In genomic region chr2:129812071-129812470, GRCh38 we compare ENCODE assay signal across 9 cellular contexts.
A peak's percentile ranks its signal among the peaks of the same experiment; 100 is the strongest.
DNase-seq lines count a peak whose midpoint lies in the region; ATAC-seq and TF ChIP-seq lines count a peak whose summit lies in the region.
"Had no signal": no experiment of that assay in that cellular context is flagged by ENCODE, and none has a peak within 500 bp of the region (broad histone marks: within the 10 kb centered on the region; RNA-seq: fewer than 3 reads in every experiment).

No MANE protein-coding gene starts in this region.

- H2BK120ac ChIP-seq in IMR-90 (ENCODE audit: low read depth, low read length) (no peak overlapping the region), neuronal stem cell (ENCODE audit: low read depth, low read length) (no peak overlapping the region)

- no CpG with 5 or more reads among the region's 4 CpGs for WGBS in IMR-90 (ENCODE audit: extremely low coverage in 2 of 2, insufficient read length in 1 of 2), 2 experiments
- 33 to 35% methylated on average over 4 of the region's 4 CpGs for WGBS in upper lobe of left lung, 2 donors
- WGBS in neuronal stem cell (ENCODE audit: extremely low coverage in 2 of 2, insufficient read length in 2 of 2, insufficient replicate concordance in 1 of 2), 2 donors = no CpG with 5 or more reads among the region's 4 CpGs

- peak overlapping the region; percentile 7 for H2AFZ ChIP-seq in IMR-90 (replicated peaks; ENCODE audit: low read length, poor library complexity)
- no peak overlapping the region for H2AFZ ChIP-seq in neuronal stem cell (ENCODE audit: low read length)

- dilution Hi-C loops in IMR-90 (cut with HindIII; ENCODE audit: low sequenced_read_pairs, unreplicated experiment) = no loop called here

- H3K14ac ChIP-seq in IMR-90 (replicated peaks; ENCODE audit: low read depth, low read length) = no peak overlapping the region
- no peak overlapping the region for H3K14ac ChIP-seq in neuronal stem cell (ENCODE audit: low read length)

- H3K9me3 Mint-ChIP-seq in activated T-cell treated with anti-CD3 and anti-CD28 coated beads, Interleukin-2, amount 50 U/mL, for 4 hours = peaks cover 22% of the 10 kb centered on the region
- peaks cover 19% of the 10 kb centered on the region for H3K9me3 Mint-ChIP-seq in dendritic cell treated with granulocyte-macrophage colony-stimulating factor and Interleukin-4, amounts not matched to agents 40 ng/mL and 50 ng/mL, for 4 days

- TF ChIP-seq CTCF in IMR-90 (conservative IDR thresholded peaks at IDR 0.05; ENCODE audit: low read depth, low read length) = no peak
- no peak for TF ChIP-seq CTCF in upper lobe of left lung (IDR thresholded peaks at IDR 0.05)

- no peaks in the 10 kb centered on the region for H4K20me1 ChIP-seq in IMR-90 (ENCODE audit: insufficient read depth, low read length)

- H3K4me3 ChIP-seq in IMR-90 (ENCODE audit: insufficient read depth, low read depth, low read length) (no peak overlapping the region), upper lobe of left lung (no peak overlapping the region), neuronal stem cell (ENCODE audit: low read length in 2 of 2) (no peak overlapping the region)

- H2BK5ac ChIP-seq in IMR-90 (ENCODE audit: low read depth, low read length, poor library complexity, severe bottlenecking) (no peak overlapping the region), neuronal stem cell (ENCODE audit: low read length) (no peak overlapping the region)

- H3K79me1 ChIP-seq in IMR-90 (ENCODE audit: low read depth in 1 of 2, low read length in 2 of 2) = no peaks in the 10 kb centered on the region
- no peaks in the 10 kb centered on the region for H3K79me1 ChIP-seq in neuronal stem cell (ENCODE audit: low read depth, low read length)

- intact Hi-C loops in IMR-90 (cut with micrococcal nuclease) = no loop called here
- intact Hi-C loops in dendritic cell treated with granulocyte-macrophage colony-stimulating factor and Interleukin-4, amounts not matched to agents 40 ng/mL and 50 ng/mL, for 4 days (cut with micrococcal nuclease) = loop anchor here (1.0 kb wide), 1 partner anchor 53 kb away; no protein-coding TSS in a partner anchor

- H3K27ac Mint-ChIP-seq in dendritic cell treated with granulocyte-macrophage colony-stimulating factor and Interleukin-4, amounts not matched to agents 40 ng/mL and 50 ng/mL, for 4 days = peak overlapping the region; percentile 65
- H3K27ac Mint-ChIP-seq: CD4-positive, CD25-positive, alpha-beta regulatory T cell had no signal

- no peaks in the 10 kb centered on the region for H3K36me3 ChIP-seq in IMR-90 (ENCODE audit: control insufficient read depth, insufficient read depth, low read length)
- no peaks in the 10 kb centered on the region for H3K36me3 ChIP-seq in upper lobe of left lung
- no peaks in the 10 kb centered on the region for H3K36me3 ChIP-seq in neuronal stem cell (replicated peaks in 1 of 2; ENCODE audit: control insufficient read depth in 2 of 2, insufficient read depth in 2 of 2, low read length in 2 of 2)

- H2AK5ac ChIP-seq in IMR-90 (ENCODE audit: low read depth, low read length) = no peak overlapping the region
- H2AK5ac ChIP-seq in neuronal stem cell (ENCODE audit: low read depth, low read length) = no peak overlapping the region

- H3K18ac ChIP-seq in IMR-90 (ENCODE audit: low read depth, low read length) = no peak overlapping the region
- no peak overlapping the region for H3K18ac ChIP-seq in neuronal stem cell (ENCODE audit: low read length)

- H4K91ac ChIP-seq in IMR-90 (ENCODE audit: insufficient read depth, low read depth, low read length) (no peak overlapping the region), neuronal stem cell (ENCODE audit: low read depth, low read length, poor library complexity) (no peak overlapping the region)

- in situ Hi-C loops in IMR-90 (cut with MboI; ENCODE audit: low sequenced_read_pairs) = no loop called here

- H3K56ac ChIP-seq in IMR-90 (ENCODE audit: extremely low read depth, insufficient read depth, low read length) = no peak overlapping the region

- H2BK15ac ChIP-seq in IMR-90 (ENCODE audit: low read depth, low read length) (no peak overlapping the region), neuronal stem cell (ENCODE audit: low read length) (no peak overlapping the region)

- no peak overlapping the region for H4K8ac ChIP-seq in IMR-90 (ENCODE audit: low read depth in 2 of 2, low read length in 2 of 2)
- H4K8ac ChIP-seq in neuronal stem cell (ENCODE audit: low read depth, low read length) = no peak overlapping the region

- H3K4me1 ChIP-seq in IMR-90 (ENCODE audit: control insufficient read depth, insufficient read depth, low read length) = no peaks in the 10 kb centered on the region
- no peaks in the 10 kb centered on the region for H3K4me1 ChIP-seq in upper lobe of left lung
- no peaks in the 10 kb centered on the region for H3K4me1 ChIP-seq in neuronal stem cell (ENCODE audit: control insufficient read depth in 2 of 2, insufficient read depth in 1 of 2, low read depth in 1 of 2, low read length in 2 of 2)

- H3K9me1 ChIP-seq in IMR-90 (ENCODE audit: insufficient read depth, low read length) = no peaks in the 10 kb centered on the region

- H3K4ac ChIP-seq in IMR-90 (ENCODE audit: low read depth, low read length) = no peak overlapping the region
- no peak overlapping the region for H3K4ac ChIP-seq in neuronal stem cell (ENCODE audit: low read length)

- no peak overlapping the region for H3K4me3 Mint-ChIP-seq in activated T-cell treated with anti-CD3 and anti-CD28 coated beads, Interleukin-2, amount 50 U/mL, for 4 hours
- H3K4me3 Mint-ChIP-seq in dendritic cell treated with granulocyte-macrophage colony-stimulating factor and Interleukin-4, amounts not matched to agents 40 ng/mL and 50 ng/mL, for 4 days = no peak overlapping the region
- H3K4me3 Mint-ChIP-seq: CD4-positive, CD25-positive, alpha-beta regulatory T cell had no signal

- H3K4me2 ChIP-seq in IMR-90 (ENCODE audit: low read depth, low read length) (no peak overlapping the region), neuronal stem cell (ENCODE audit: insufficient read depth, low read length, poor library complexity, severe bottlenecking) (no peak overlapping the region)

- H2AK9ac ChIP-seq in IMR-90 (replicated peaks; ENCODE audit: low read depth, low read length, poor library complexity) = no peak overlapping the region

- peak; percentile 41 to 48 for ATAC-seq in activated T-cell treated with anti-CD3 and anti-CD28 coated beads, Interleukin-2, amount 50 U/mL, for 4 hours
- ATAC-seq in IMR-90 (ENCODE audit: low read depth) = no peak
- ATAC-seq in upper lobe of left lung (ENCODE audit: low FRiP score in 2 of 2) = peak; percentile 71 to 87

- no peaks in the 10 kb centered on the region for H3K4me1 Mint-ChIP-seq in activated T-cell treated with anti-CD3 and anti-CD28 coated beads, Interleukin-2, amount 50 U/mL, for 4 hours (ENCODE audit: low read depth)
- peaks cover 50% of the 10 kb centered on the region for H3K4me1 Mint-ChIP-seq in dendritic cell treated with granulocyte-macrophage colony-stimulating factor and Interleukin-4, amounts not matched to agents 40 ng/mL and 50 ng/mL, for 4 days (ENCODE audit: low read depth)
- H3K4me1 Mint-ChIP-seq: CD4-positive, CD25-positive, alpha-beta regulatory T cell had no signal

- DNase-seq in activated T-cell treated with anti-CD3 and anti-CD28 coated beads, Interleukin-2, amount 50 U/mL, for 4 hours = no peak
- DNase-seq in activated T-cell treated with anti-CD3 and anti-CD28 coated beads for 4 hours (no peak), IMR-90 (no peak), upper lobe of left lung (peak in 1 of 2 donors; percentile 66), neuronal stem cell (ENCODE audit: low spot score) (no peak), NCI-H2171 (lab: John Stamatoyannopoulos, UW) (no peak), NCI-H524 treated with DMSO at 0.1 percent for 48 hours (lab: John Stamatoyannopoulos, UW) (no peak)
- DNase-seq: CD4-positive, CD25-positive, alpha-beta regulatory T cell had no signal

- no peak overlapping the region for H3K27ac ChIP-seq in IMR-90 (ENCODE audit: insufficient read depth, low read length)
- H3K27ac ChIP-seq in upper lobe of left lung = no peak overlapping the region
- H3K27ac ChIP-seq in neuronal stem cell (replicated peaks; ENCODE audit: low read length) = no peak overlapping the region

- H3K36me3 Mint-ChIP-seq in activated T-cell treated with anti-CD3 and anti-CD28 coated beads, Interleukin-2, amount 50 U/mL, for 4 hours (ENCODE audit: insufficient read depth) = no peaks in the 10 kb centered on the region
- H3K36me3 Mint-ChIP-seq in dendritic cell treated with granulocyte-macrophage colony-stimulating factor and Interleukin-4, amounts not matched to agents 40 ng/mL and 50 ng/mL, for 4 days (ENCODE audit: low read depth) = no peaks in the 10 kb centered on the region
- H3K36me3 Mint-ChIP-seq: CD4-positive, CD25-positive, alpha-beta regulatory T cell had no signal

- H3K23ac ChIP-seq in IMR-90 (ENCODE audit: low read depth, low read length) (no peak overlapping the region), neuronal stem cell (ENCODE audit: low read depth, low read length, poor library complexity) (no peak overlapping the region)

- TF ChIP-seq POLR2A in IMR-90 (IDR thresholded peaks at IDR 0.05; ENCODE audit: low read depth, low read length) (no peak), upper lobe of left lung (IDR thresholded peaks at IDR 0.05) (no peak)

- H3K9me3 ChIP-seq in IMR-90 (ENCODE audit: control insufficient read depth, insufficient read depth, low read length) (no peaks in the 10 kb centered on the region), upper lobe of left lung (peaks cover 0 to 14% (median 7%) of the 10 kb centered on the region in 4 donors), neuronal stem cell (replicated peaks in 1 of 2; ENCODE audit: control insufficient read depth in 2 of 2, insufficient read depth in 1 of 2, low read depth in 1 of 2, low read length in 2 of 2) (peaks cover 0 to 2% of the 10 kb centered on the region in 2 donors)

- no TSS peak for BruUV-seq in IMR-90 (replicated peaks; lab: Mats Ljungman, UMichigan)

- H3K9ac ChIP-seq in IMR-90 (ENCODE audit: low read depth, low read length) = no peak overlapping the region
- H3K9ac ChIP-seq in neuronal stem cell (ENCODE audit: low read depth, low read length, poor library complexity) = no peak overlapping the region

- POLR2A ChIA-PET in IMR-90 (lab: Charles Lee; ENCODE audit: unreplicated experiment) = no interaction called here

- CTCF ChIA-PET in IMR-90 (lab: Yijun Ruan, JAX) = no interaction called here

- no peak overlapping the region for H4K5ac ChIP-seq in IMR-90 (ENCODE audit: low read depth, low read length)

- no peak for TF ChIP-seq EP300 in upper lobe of left lung (IDR thresholded peaks at IDR 0.05)

- H2BK12ac ChIP-seq in neuronal stem cell (ENCODE audit: low read length) = no peak overlapping the region

- TF ChIP-seq RAD21 in IMR-90 (IDR thresholded peaks at IDR 0.05; ENCODE audit: low read length) = no peak

- no peaks in the 10 kb centered on the region for H3K27me3 ChIP-seq in IMR-90 (ENCODE audit: control insufficient read depth, insufficient read depth, low read length)
- no peaks in the 10 kb centered on the region for H3K27me3 ChIP-seq in upper lobe of left lung
- H3K27me3 ChIP-seq in neuronal stem cell (ENCODE audit: control insufficient read depth in 3 of 3, insufficient read depth in 3 of 3, low read depth in 1 of 3, low read length in 3 of 3) = peaks cover 0 to 5% (median 0%) of the 10 kb centered on the region in 3 experiments

- H3K27me3 Mint-ChIP-seq in activated T-cell treated with anti-CD3 and anti-CD28 coated beads, Interleukin-2, amount 50 U/mL, for 4 hours (ENCODE audit: low read depth) = peaks cover 9% of the 10 kb centered on the region
- H3K27me3 Mint-ChIP-seq in dendritic cell treated with granulocyte-macrophage colony-stimulating factor and Interleukin-4, amounts not matched to agents 40 ng/mL and 50 ng/mL, for 4 days = peaks cover 64% of the 10 kb centered on the region
- H3K27me3 Mint-ChIP-seq: CD4-positive, CD25-positive, alpha-beta regulatory T cell had no signal

- H2BK20ac ChIP-seq in IMR-90 (ENCODE audit: low read depth, low read length) = no peak overlapping the region
